Comparison of ENCODE assay signal across 31 cellular contexts in genomic region chr10:35505241-35505873, GRCh38.
"Had no signal": no experiment of that assay in that cellular context is flagged by ENCODE, and none has a peak within 500 bp of the region (broad histone marks: within the 10 kb centered on the region; RNA-seq: fewer than 3 reads in every experiment).

No MANE protein-coding gene starts in this region.

- H3K27me3 Mint-ChIP-seq: activated B cell treated with CpG ODN at 0.5 μM for 24 hours; activated CD4-positive, alpha-beta T cell treated with anti-CD3 and anti-CD28 coated beads, Interleukin-2, amount 10 ng/mL, durations not matched to agents 24 days and 14 days; activated CD8-positive, alpha-beta memory T cell treated with anti-CD3 and anti-CD28 coated beads, Interleukin-2, amount 10 ng/mL, durations not matched to agents 7 days and 5 days; activated naive CD4-positive, alpha-beta T cell treated with anti-CD3 and anti-CD28 coated beads, Interleukin-2, amount 50 U/mL, for 24 hours; activated T-cell treated with anti-CD3 and anti-CD28 coated beads, Interleukin-2, amount 50 U/mL, for 24 hours; IgD-negative memory B cell had no signal

- ATAC-seq: activated CD8-positive, alpha-beta memory T cell treated with anti-CD3 and anti-CD28 coated beads, Interleukin-2, amount 10 ng/mL, durations not matched to agents 7 days and 5 days; body of pancreas had no signal

- H3K27me3 ChIP-seq: body of pancreas, MG63, Peyer's patch, SJSA1 had no signal

- H3K27ac Mint-ChIP-seq: activated B cell treated with CpG ODN at 0.5 μM for 24 hours; activated CD4-positive, alpha-beta T cell treated with anti-CD3 and anti-CD28 coated beads, Interleukin-2, amount 10 ng/mL, durations not matched to agents 24 days and 14 days; activated CD8-positive, alpha-beta memory T cell treated with anti-CD3 and anti-CD28 coated beads, Interleukin-2, amount 10 ng/mL, durations not matched to agents 7 days and 5 days; activated naive CD4-positive, alpha-beta T cell treated with anti-CD3 and anti-CD28 coated beads, Interleukin-2, amount 50 U/mL, for 24 hours; activated T-cell treated with anti-CD3 and anti-CD28 coated beads, Interleukin-2, amount 50 U/mL, for 24 hours; activated T-helper 1 cell treated with anti-CD3 and anti-CD28 coated beads, Interleukin-12 subunit alpha, Interleukin-12 subunit beta, Interleukin-2, Interleukin-4 antibody, amounts not matched to agents 30 ng/mL and 10 ng/mL and 1 ng/mL, durations not matched to agents 14 hours and 24 hours and 36 hours; T-helper 1 cell treated with Interleukin-12 subunit alpha and Interleukin-12 subunit beta and Interleukin-4 antibody, amounts not matched to agents 30 μg/mL and 1 μg/mL, for 36 hours had no signal

- H3K36me3 ChIP-seq: MG63, Peyer's patch had no signal

- H3K9me3 Mint-ChIP-seq: activated B cell treated with CpG ODN at 0.5 μM for 24 hours; activated CD4-positive, alpha-beta T cell treated with anti-CD3 and anti-CD28 coated beads, Interleukin-2, amount 10 ng/mL, durations not matched to agents 24 days and 14 days; activated naive CD4-positive, alpha-beta T cell treated with anti-CD3 and anti-CD28 coated beads, Interleukin-2, amount 50 U/mL, for 24 hours; activated T-cell treated with anti-CD3 and anti-CD28 coated beads, Interleukin-2, amount 50 U/mL, for 24 hours; activated T-helper 1 cell treated with anti-CD3 and anti-CD28 coated beads, Interleukin-12 subunit alpha, Interleukin-12 subunit beta, Interleukin-2, Interleukin-4 antibody, amounts not matched to agents 30 ng/mL and 10 ng/mL and 1 ng/mL, durations not matched to agents 14 hours and 24 hours and 36 hours; IgD-negative memory B cell; T-helper 1 cell treated with Interleukin-12 subunit alpha and Interleukin-12 subunit beta and Interleukin-4 antibody, amounts not matched to agents 30 μg/mL and 1 μg/mL, for 36 hours had no signal

- H3K4me3 ChIP-seq: body of pancreas, MG63, Peyer's patch, SJSA1 had no signal

- H3K4me2 ChIP-seq: KMS-11 had no signal

- H3K27ac ChIP-seq: body of pancreas, KMS-11, RWPE1, SJSA1 had no signal

- DNase-seq: activated B cell treated with CpG ODN at 0.5 μM for 24 hours; activated CD4-positive, alpha-beta T cell treated with anti-CD3 and anti-CD28 coated beads for 1 hour; activated CD4-positive, alpha-beta T cell treated with anti-CD3 and anti-CD28 coated beads, Interleukin-2, amount 10 ng/mL, durations not matched to agents 24 days and 14 days; activated CD4-positive, alpha-beta T cell treated with anti-CD3 and anti-CD28 coated beads, Interleukin-2, amount 50 U/mL, for 48 hours; activated CD8-positive, alpha-beta memory T cell treated with anti-CD3 and anti-CD28 coated beads, Interleukin-2, amount 10 ng/mL, durations not matched to agents 7 days and 5 days; activated effector memory CD4-positive, alpha-beta T cell treated with Interleukin-2 at 50 U/mL for 16 hours; activated naive CD4-positive, alpha-beta T cell; activated T-cell treated with anti-CD3 and anti-CD28 coated beads, Interleukin-2, amount 50 U/mL, for 24 hours; aorta; body of pancreas; central memory CD4-positive, alpha-beta T cell; MG63; MV-4-11; NCI-H1105; NCI-H1436 treated with DMSO at 0.1 percent for 48 hours; NCI-H1930; NCI-H345; NCI-H510A; NCI-H526 treated with DMSO at 0.1 percent for 48 hours; NCI-H82; NK-92 treated with Interleukin-12 subunit alpha and Interleukin-12 subunit beta, amount 100 ng/mL, for 24 hours; Peyer's patch; Right ventricle myocardium superior; T1000 had no signal

- H3K4me1 ChIP-seq: SJSA1 had no signal

- H3K4me3 Mint-ChIP-seq: activated B cell treated with CpG ODN at 0.5 μM for 24 hours; activated CD4-positive, alpha-beta T cell treated with anti-CD3 and anti-CD28 coated beads, Interleukin-2, amount 10 ng/mL, durations not matched to agents 24 days and 14 days; activated CD8-positive, alpha-beta memory T cell treated with anti-CD3 and anti-CD28 coated beads, Interleukin-2, amount 10 ng/mL, durations not matched to agents 7 days and 5 days; activated naive CD4-positive, alpha-beta T cell treated with anti-CD3 and anti-CD28 coated beads, Interleukin-2, amount 50 U/mL, for 24 hours; activated T-cell treated with anti-CD3 and anti-CD28 coated beads, Interleukin-2, amount 50 U/mL, for 24 hours; activated T-helper 1 cell treated with anti-CD3 and anti-CD28 coated beads, Interleukin-12 subunit alpha, Interleukin-12 subunit beta, Interleukin-2, Interleukin-4 antibody, amounts not matched to agents 30 ng/mL and 10 ng/mL and 1 ng/mL, durations not matched to agents 14 hours and 24 hours and 36 hours; IgD-negative memory B cell; T-helper 1 cell treated with Interleukin-12 subunit alpha and Interleukin-12 subunit beta and Interleukin-4 antibody, amounts not matched to agents 30 μg/mL and 1 μg/mL, for 36 hours had no signal

- H3K9me3 ChIP-seq: body of pancreas, MG63, Peyer's patch, SJSA1 had no signal

- H3K36me3 Mint-ChIP-seq: activated CD8-positive, alpha-beta memory T cell treated with anti-CD3 and anti-CD28 coated beads, Interleukin-2, amount 10 ng/mL, durations not matched to agents 7 days and 5 days had no signal

- H3K4me1 Mint-ChIP-seq: activated CD4-positive, alpha-beta T cell treated with anti-CD3 and anti-CD28 coated beads, Interleukin-2, amount 10 ng/mL, durations not matched to agents 24 days and 14 days had no signal
